Comparison of ENCODE assay signal across 1 cellular context in the genomic region with DNA sequence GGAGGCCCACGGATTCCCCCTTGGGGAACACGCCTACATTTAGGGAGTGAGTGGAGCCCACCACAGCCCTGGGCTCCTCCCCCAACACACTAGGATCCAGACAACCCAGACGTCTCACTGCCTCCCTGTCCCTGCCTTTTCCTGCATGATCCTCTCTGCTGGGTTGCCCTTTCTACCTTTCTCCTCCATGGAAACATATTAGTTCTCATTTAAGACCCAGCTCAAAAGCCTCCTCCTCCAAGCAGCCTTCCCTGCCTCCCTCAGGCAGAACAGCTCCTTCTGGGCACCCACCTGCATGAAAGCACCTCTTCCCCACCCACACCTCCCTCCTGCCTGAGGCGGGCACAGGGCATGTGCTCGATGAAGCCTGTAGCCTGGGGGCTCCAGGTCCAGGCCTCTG.
TF ChIP-seq lines count a peak whose summit lies in the region.

No MANE protein-coding gene starts in this region.

TF ChIP-seq in IMR-90, 13 proteins besides CTCF, POLR2A, EP300 and RAD21:
- TF ChIP-seq BHLHE40 (IDR thresholded peaks at IDR 0.05; ENCODE audit: low read depth, low read length) (no peak), RCOR1 (IDR thresholded peaks at IDR 0.05; ENCODE audit: insufficient replicate concordance, low read length) (no peak), MAZ (IDR thresholded peaks at IDR 0.05; ENCODE audit: borderline replicate concordance, low read depth, low read length) (no peak), SMC3 (IDR thresholded peaks at IDR 0.05; ENCODE audit: low read depth, low read length) (no peak), RFX5 (IDR thresholded peaks at IDR 0.05; ENCODE audit: low read depth, low read length) (no peak), CEBPB (IDR thresholded peaks at IDR 0.05; ENCODE audit: low read depth, low read length) (no peak), FOS (IDR thresholded peaks at IDR 0.05; ENCODE audit: low read depth, low read length) (no peak), MAFK (IDR thresholded peaks at IDR 0.05; ENCODE audit: low read depth, low read length) (no peak), NFE2L2 (IDR thresholded peaks at IDR 0.05; ENCODE audit: low read depth, low read length) (no peak), CHD1 (IDR thresholded peaks at IDR 0.05; ENCODE audit: low read depth, low read length) (no peak), MXI1 (IDR thresholded peaks at IDR 0.05; ENCODE audit: borderline replicate concordance, low read depth, low read length) (no peak)
- TF ChIP-seq, protein P1, sequence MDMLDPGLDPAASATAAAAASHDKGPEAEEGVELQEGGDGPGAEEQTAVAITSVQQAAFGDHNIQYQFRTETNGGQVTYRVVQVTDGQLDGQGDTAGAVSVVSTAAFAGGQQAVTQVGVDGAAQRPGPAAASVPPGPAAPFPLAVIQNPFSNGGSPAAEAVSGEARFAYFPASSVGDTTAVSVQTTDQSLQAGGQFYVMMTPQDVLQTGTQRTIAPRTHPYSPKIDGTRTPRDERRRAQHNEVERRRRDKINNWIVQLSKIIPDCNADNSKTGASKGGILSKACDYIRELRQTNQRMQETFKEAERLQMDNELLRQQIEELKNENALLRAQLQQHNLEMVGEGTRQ (IDR thresholded peaks at IDR 0.05; ENCODE audit: low read depth, low read length), result no peak
- TF ChIP-seq, protein P2, sequence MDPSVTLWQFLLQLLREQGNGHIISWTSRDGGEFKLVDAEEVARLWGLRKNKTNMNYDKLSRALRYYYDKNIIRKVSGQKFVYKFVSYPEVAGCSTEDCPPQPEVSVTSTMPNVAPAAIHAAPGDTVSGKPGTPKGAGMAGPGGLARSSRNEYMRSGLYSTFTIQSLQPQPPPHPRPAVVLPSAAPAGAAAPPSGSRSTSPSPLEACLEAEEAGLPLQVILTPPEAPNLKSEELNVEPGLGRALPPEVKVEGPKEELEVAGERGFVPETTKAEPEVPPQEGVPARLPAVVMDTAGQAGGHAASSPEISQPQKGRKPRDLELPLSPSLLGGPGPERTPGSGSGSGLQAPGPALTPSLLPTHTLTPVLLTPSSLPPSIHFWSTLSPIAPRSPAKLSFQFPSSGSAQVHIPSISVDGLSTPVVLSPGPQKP (IDR thresholded peaks at IDR 0.05; ENCODE audit: borderline replicate concordance, low read depth, low read length), result no peak
